27 cellular contexts compared by ENCODE assay signal in the genomic region with DNA sequence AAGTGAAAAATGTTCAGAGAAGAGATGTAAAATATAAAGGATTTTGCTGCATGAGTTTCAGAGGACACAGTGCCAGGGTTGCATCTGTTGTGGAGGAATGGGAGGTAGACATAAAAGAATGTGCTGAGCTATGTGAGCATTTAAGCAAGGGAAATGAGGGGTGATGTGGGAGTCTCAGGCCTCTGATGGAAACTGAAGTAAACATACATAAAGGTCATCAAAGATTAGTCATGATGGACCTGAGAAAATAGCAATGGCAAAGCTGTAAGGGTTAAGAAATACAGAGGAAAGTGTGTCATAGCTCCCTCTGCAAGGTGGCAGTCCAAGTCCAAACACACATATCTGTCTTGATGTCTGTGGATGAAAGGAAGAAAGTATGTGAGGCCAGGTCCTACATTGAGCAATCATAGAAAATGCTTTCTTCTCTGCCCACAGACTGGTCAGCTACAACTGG.
A peak's percentile ranks its signal among the peaks of the same experiment; 100 is the strongest.
DNase-seq lines count a peak whose midpoint lies in the region; ATAC-seq, FAIRE-seq and TF ChIP-seq lines count a peak whose summit lies in the region.
"Had no signal": no experiment of that assay in that cellular context is flagged by ENCODE, and none has a peak within 500 bp of the region (broad histone marks: within the 10 kb centered on the region; RNA-seq: fewer than 3 reads in every experiment).

No MANE protein-coding gene starts in this region.

- TF ChIP-seq CTCF in A549 (IDR thresholded peaks at IDR 0.05) = no peak
- TF ChIP-seq CTCF in astrocyte (IDR thresholded peaks at IDR 0.05; ENCODE audit: insufficient read depth, low read depth, low read length) = no peak
- TF ChIP-seq CTCF in testis (IDR thresholded peaks at IDR 0.05) = no peak

- peak in 1 of 2 experiments; percentile 57; a peak in 1 of 5 replicates for TF ChIP-seq EP300 in A549 (IDR thresholded peaks at IDR 0.05)

- H3K36me3 Mint-ChIP-seq in astrocyte (ENCODE audit: low read depth, unreplicated experiment) = no peaks in the 10 kb centered on the region

- ATAC-seq in A549 (peak; percentile 63 to 66; a peak in 5 of 6 replicates), left colon (no peak)
- ATAC-seq: lower lobe of right lung had no signal

- H3K4me3 ChIP-seq in A549 = no peak overlapping the region
- no peak overlapping the region for H3K4me3 ChIP-seq in astrocyte (ENCODE audit: insufficient read depth, low read depth, low read length)
- H3K4me3 ChIP-seq in testis = no peak overlapping the region
- H3K4me3 ChIP-seq: lower lobe of right lung, SK-N-MC, vagina had no signal

- POLR2A ChIA-PET in A549 (lab: Yijun Ruan, JAX) = no interaction called here

- peak in 1 of 2 experiments; percentile 48; a peak in 2 of 5 replicates for TF ChIP-seq RAD21 in A549 (conservative IDR thresholded peaks at IDR 0.05 in 1 of 2, IDR thresholded peaks at IDR 0.05 in 1 of 2)

- peaks cover 14% of the 10 kb centered on the region for H3K4me1 Mint-ChIP-seq in astrocyte (ENCODE audit: low read depth, unreplicated experiment)

- DNase-seq in A549 (ENCODE audit: low read depth in 1 of 2, low spot score in 1 of 2) (peak; percentile 8 to 66), GM03348 (ENCODE audit: low spot score) (peak; percentile 52), astrocyte (ENCODE audit: low read depth) (peak; percentile 39), kidney glomerular epithelial cell (lab: John Stamatoyannopoulos, UW) (peak; percentile 5), testis (no peak), left colon (no peak), SKM-1 (lab: John Stamatoyannopoulos, UW; ENCODE audit: unreplicated experiment) (no peak), amniotic stem cell (lab: John Stamatoyannopoulos, UW) (no peak)
- DNase-seq: ACHN; activated CD4-positive, CD25-positive, alpha-beta regulatory T cell; activated naive CD4-positive, alpha-beta T cell; activated T-cell treated with anti-CD3 and anti-CD28 coated beads, Interleukin-2, amount 50 U/mL, for 24 hours; CD4-positive, alpha-beta T cell; DMS153; hippocampal formation; Karpas-422; lower lobe of right lung; NCI-H1092 treated with DMSO at 0.1 percent for 48 hours; NCI-H2081 treated with DMSO at 0.1 percent for 48 hours; NK-92 treated with Interleukin-12 subunit alpha and Interleukin-12 subunit beta, amount 100 ng/mL, for 24 hours had no signal

- FAIRE-seq in A549 (lab: Jason Lieb, UNC) (no peak), astrocyte (lab: Jason Lieb, UNC) (no peak)
- FAIRE-seq: GM12892, H1, islet of Langerhans had no signal

- H2AFZ ChIP-seq in astrocyte (ENCODE audit: low read depth, low read length) = no peak overlapping the region

- CTCF ChIA-PET in A549 (lab: Yijun Ruan, JAX) = interaction anchor here (0.7 to 1.0 kb wide), 3 partner anchors 13 to 137 kb away, joined by 3 read pairs; no protein-coding TSS in a partner anchor

- no peak overlapping the region for H3K4me3 Mint-ChIP-seq in astrocyte (ENCODE audit: unreplicated experiment)
- H3K4me3 Mint-ChIP-seq: activated T-cell treated with anti-CD3 and anti-CD28 coated beads, Interleukin-2, amount 50 U/mL, for 24 hours; CD4-positive, alpha-beta T cell; T-helper 2 cell treated with Interferon-gamma antibody and Interleukin-4, amounts not matched to agents 5 μg/mL and 100 μg/mL, for 36 hours had no signal

- no peaks in the 10 kb centered on the region for H3K79me2 ChIP-seq in astrocyte (ENCODE audit: insufficient read depth, low read length)

- intact Hi-C loops in testis (cut with DNase I; ENCODE audit: low total_unique reads) = no loop called here
- intact Hi-C loops in left colon (cut with DNase I, micrococcal nuclease) = no loop called here

- H4K20me1 ChIP-seq in astrocyte (ENCODE audit: insufficient read depth, low read length) = no peaks in the 10 kb centered on the region

- H3K4me2 ChIP-seq in A549 (peak overlapping the region; percentile 27; the same call in 1 of the 3 replicates), astrocyte (ENCODE audit: low read length) (no peak overlapping the region)

- peaks cover 10% of the 10 kb centered on the region for H3K4me1 ChIP-seq in A549
- H3K4me1 ChIP-seq in astrocyte (ENCODE audit: insufficient read depth, low read length) = no peaks in the 10 kb centered on the region
- no peaks in the 10 kb centered on the region for H3K4me1 ChIP-seq in testis
- H3K4me1 ChIP-seq: lower lobe of right lung, vagina had no signal

- peak overlapping the region; percentile 17 for H3K27ac Mint-ChIP-seq in astrocyte (ENCODE audit: unreplicated experiment)
- H3K27ac Mint-ChIP-seq: activated T-cell treated with anti-CD3 and anti-CD28 coated beads, Interleukin-2, amount 50 U/mL, for 24 hours; CD4-positive, alpha-beta T cell; T-helper 2 cell treated with Interferon-gamma antibody and Interleukin-4, amounts not matched to agents 5 μg/mL and 100 μg/mL, for 36 hours had no signal

- H3K9me3 Mint-ChIP-seq in astrocyte (ENCODE audit: unreplicated experiment) = no peaks in the 10 kb centered on the region
- H3K9me3 Mint-ChIP-seq: activated T-cell treated with anti-CD3 and anti-CD28 coated beads, Interleukin-2, amount 50 U/mL, for 24 hours; CD4-positive, alpha-beta T cell; T-helper 2 cell treated with Interferon-gamma antibody and Interleukin-4, amounts not matched to agents 5 μg/mL and 100 μg/mL, for 36 hours had no signal

- H3K36me3 ChIP-seq in astrocyte (ENCODE audit: insufficient read depth, low read length) (no peaks in the 10 kb centered on the region), testis (ENCODE audit: low read depth, missing control alignments) (no peaks in the 10 kb centered on the region)
- H3K36me3 ChIP-seq: lower lobe of right lung, neutrophil, vagina had no signal

- no peak overlapping the region for H3K9ac ChIP-seq in astrocyte (ENCODE audit: low read length)

- H3K27me3 Mint-ChIP-seq in astrocyte (ENCODE audit: low read depth, unreplicated experiment) = no peaks in the 10 kb centered on the region
- H3K27me3 Mint-ChIP-seq: CD4-positive, alpha-beta T cell had no signal

- TF ChIP-seq POLR2A in A549 (IDR thresholded peaks at IDR 0.05; ENCODE audit: low read length) (no peak), testis (IDR thresholded peaks at IDR 0.05) (no peak)

- H3K9me3 ChIP-seq in A549 = no peaks in the 10 kb centered on the region
- no peaks in the 10 kb centered on the region for H3K9me3 ChIP-seq in astrocyte (ENCODE audit: insufficient read depth, low read depth, low read length)
- H3K9me3 ChIP-seq in testis = no peaks in the 10 kb centered on the region
- H3K9me3 ChIP-seq: lower lobe of right lung, neutrophil, vagina had no signal

- peak overlapping the region; percentile 58 to 79; a peak in 5 of 6 replicates for H3K27ac ChIP-seq in A549
- no peak overlapping the region for H3K27ac ChIP-seq in astrocyte (ENCODE audit: low read depth, low read length)
- H3K27ac ChIP-seq in testis = no peak overlapping the region
- H3K27ac ChIP-seq: lower lobe of right lung, neutrophil, SK-N-MC, vagina had no signal

- H3K27me3 ChIP-seq in astrocyte (ENCODE audit: insufficient read depth, low read length) (no peaks in the 10 kb centered on the region), testis (no peaks in the 10 kb centered on the region)
- H3K27me3 ChIP-seq: neutrophil, vagina had no signal

TF ChIP-seq in A549, 52 proteins besides CTCF, POLR2A, EP300 and RAD21:
- TF ChIP-seq SMC3 (IDR thresholded peaks at IDR 0.05) (peak; percentile 32; the same call in 2 of the 3 replicates), CHD2 (IDR thresholded peaks at IDR 0.05; ENCODE audit: low read length, partially characterized antibody) (no peak), NR3C1 (IDR thresholded peaks at IDR 0.05) (no peak), JUNB (IDR thresholded peaks at IDR 0.05) (peak; percentile 65), MAX (IDR thresholded peaks at IDR 0.05) (no peak), PHF8 (IDR thresholded peaks at IDR 0.05; ENCODE audit: borderline replicate concordance, low read depth) (no peak), CEBPB (IDR thresholded peaks at IDR 0.05) (peak; percentile 42; a peak in 2 of 4 replicates)
- TF ChIP-seq, protein P1, sequence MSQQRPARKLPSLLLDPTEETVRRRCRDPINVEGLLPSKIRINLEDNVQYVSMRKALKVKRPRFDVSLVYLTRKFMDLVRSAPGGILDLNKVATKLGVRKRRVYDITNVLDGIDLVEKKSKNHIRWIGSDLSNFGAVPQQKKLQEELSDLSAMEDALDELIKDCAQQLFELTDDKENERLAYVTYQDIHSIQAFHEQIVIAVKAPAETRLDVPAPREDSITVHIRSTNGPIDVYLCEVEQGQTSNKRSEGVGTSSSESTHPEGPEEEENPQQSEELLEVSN (IDR thresholded peaks at IDR 0.05; ENCODE audit: borderline replicate concordance, low read depth) = no peak

Comparison
In these comparisons a context has a peak if more than half of its experiments do, and no peak if none do; other contexts are left out.
1. DNase-seq: peak in A549 (2 of 2), GM03348 (single experiment), astrocyte (single experiment) and kidney glomerular epithelial cell (single experiment); none in testis (single experiment), left colon (0 of 2), SKM-1 (single experiment) and amniotic stem cell (single experiment).
2. H3K27ac ChIP-seq: peak in A549 (2 of 2); none in astrocyte (single experiment) and testis (0 of 2).